In genomic region chrX:135520553-135521404, GRCh38 we compare ENCODE assay signal across 8 cellular contexts. TPM values are rescaled to one million over a fixed set of nuclear protein-coding genes. Genes with fewer than 3 reads are reported as not detected.
A peak's percentile ranks its signal among the peaks of the same experiment; 100 is the strongest.
DNase-seq lines count a peak whose midpoint lies in the region; ATAC-seq and TF ChIP-seq lines count a peak whose summit lies in the region.

A gene with protein sequence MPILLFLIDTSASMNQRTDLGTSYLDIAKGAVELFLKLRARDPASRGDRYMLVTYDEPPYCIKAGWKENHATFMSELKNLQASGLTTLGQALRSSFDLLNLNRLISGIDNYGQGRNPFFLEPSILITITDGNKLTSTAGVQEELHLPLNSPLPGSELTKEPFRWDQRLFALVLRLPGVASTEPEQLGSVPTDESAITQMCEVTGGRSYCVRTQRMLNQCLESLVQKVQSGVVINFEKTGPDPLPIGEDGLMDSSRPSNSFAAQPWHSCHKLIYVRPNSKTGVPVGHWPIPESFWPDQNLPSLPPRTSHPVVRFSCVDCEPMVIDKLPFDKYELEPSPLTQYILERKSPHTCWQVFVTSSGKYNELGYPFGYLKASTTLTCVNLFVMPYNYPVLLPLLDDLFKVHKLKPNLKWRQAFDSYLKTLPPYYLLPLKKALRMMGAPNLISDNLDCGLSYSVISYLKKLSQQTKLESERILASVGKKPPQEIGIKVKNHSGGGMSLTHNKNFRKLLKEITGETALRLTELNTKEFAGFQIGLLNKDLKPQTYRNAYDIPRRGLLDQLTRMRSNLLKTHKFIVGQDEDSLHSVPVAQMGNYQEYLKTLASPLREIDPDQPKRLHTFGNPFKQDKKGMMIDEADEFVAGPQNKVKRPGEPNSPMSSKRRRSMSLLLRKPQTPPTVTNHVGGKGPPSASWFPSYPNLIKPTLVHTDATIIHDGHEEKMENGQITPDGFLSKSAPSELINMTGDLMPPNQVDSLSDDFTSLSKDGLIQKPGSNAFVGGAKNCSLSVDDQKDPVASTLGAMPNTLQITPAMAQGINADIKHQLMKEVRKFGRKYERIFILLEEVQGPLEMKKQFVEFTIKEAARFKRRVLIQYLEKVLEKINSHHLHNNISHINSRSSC (plus strand): TSS chrX:135520660. CDS start chrX:135520993, 333 bp downstream.

- H3K4me1 Mint-ChIP-seq in dendritic cell treated with granulocyte-macrophage colony-stimulating factor and Interleukin-4, amounts not matched to agents 40 ng/mL and 50 ng/mL, for 4 days (ENCODE audit: low read depth): peaks cover 9% of the 10 kb centered on the region

- ATAC-seq in GM18873 (IDR thresholded peaks at IDR 0.05; ENCODE audit: low FRiP score, unreplicated experiment): peak; percentile 87
- peak; percentile 82 for ATAC-seq in HG03135 (IDR thresholded peaks at IDR 0.05; ENCODE audit: unreplicated experiment)

- 4% methylated on average over 49 of the region's 50 CpGs for WGBS in liver

- no peaks in the 10 kb centered on the region for H3K27me3 Mint-ChIP-seq in dendritic cell treated with granulocyte-macrophage colony-stimulating factor and Interleukin-4, amounts not matched to agents 40 ng/mL and 50 ng/mL, for 4 days

- peak; percentile 77 for DNase-seq in AG08395 (ENCODE audit: low spot score)
- DNase-seq in NCI-H524 treated with DMSO at 0.1 percent for 48 hours (lab: John Stamatoyannopoulos, UW): peak; percentile 54
- peak; percentile 76 to 79 for DNase-seq in activated CD4-positive, alpha-beta T cell treated with anti-CD3 and anti-CD28 coated beads, Interleukin-2, amount 50 U/mL, for 4 hours
- DNase-seq in stimulated activated CD4-positive, alpha-beta T cell treated with anti-CD3 and anti-CD28 coated beads, Interleukin-4, amount 100 ng/mL, for 24 hours: peak; percentile 83

- H3K9me3 ChIP-seq in liver (ENCODE audit: control insufficient read depth in 4 of 4, low read length in 3 of 4): no peaks in the 10 kb centered on the region

- TF ChIP-seq CTCF in liver (IDR thresholded peaks at IDR 0.05; ENCODE audit: low read depth, low read length, missing input control): no peak

- peak within 1 kb of the TSS; percentile 76 to 82 for H3K27ac ChIP-seq in liver (ENCODE audit: low read depth in 1 of 2, low read length in 2 of 2)

- TF ChIP-seq RAD21 in liver (IDR thresholded peaks at IDR 0.05): no peak

- peak within 1 kb of the TSS in 2 of 3 donors; percentile 33 to 50 for H3K4me3 ChIP-seq in liver (ENCODE audit: low read depth in 1 of 3, low read length in 3 of 3)

- peaks cover 0 to 3% (median 0%) of the 10 kb centered on the region in 4 donors for H3K4me1 ChIP-seq in liver (ENCODE audit: control insufficient read depth in 4 of 4, insufficient read depth in 4 of 4, low read length in 3 of 4)

- H3K27ac Mint-ChIP-seq in dendritic cell treated with granulocyte-macrophage colony-stimulating factor and Interleukin-4, amounts not matched to agents 40 ng/mL and 50 ng/mL, for 4 days: peak within 1 kb of the TSS; percentile 99

- peaks cover 0 to 3% (median 0%) of the 10 kb centered on the region in 4 donors for H3K27me3 ChIP-seq in liver (ENCODE audit: control insufficient read depth in 4 of 4, insufficient read depth in 4 of 4, low read length in 3 of 4)

- H3K9ac ChIP-seq in liver (ENCODE audit: low read depth in 1 of 2, low read length in 2 of 2): peak within 1 kb of the TSS in 1 of 2 donors; percentile 36

- H3K36me3 Mint-ChIP-seq in dendritic cell treated with granulocyte-macrophage colony-stimulating factor and Interleukin-4, amounts not matched to agents 40 ng/mL and 50 ng/mL, for 4 days (ENCODE audit: low read depth): peaks cover 9% of the 10 kb centered on the region

- intact Hi-C loops in dendritic cell treated with granulocyte-macrophage colony-stimulating factor and Interleukin-4, amounts not matched to agents 40 ng/mL and 50 ng/mL, for 4 days (cut with micrococcal nuclease): no loop called here

- no peaks in the 10 kb centered on the region for H3K36me3 ChIP-seq in liver (ENCODE audit: control insufficient read depth in 4 of 4, insufficient read depth in 3 of 4, low read depth in 1 of 4, low read length in 3 of 4)

- peak within 1 kb of the TSS; percentile 93 for H3K4me3 Mint-ChIP-seq in dendritic cell treated with granulocyte-macrophage colony-stimulating factor and Interleukin-4, amounts not matched to agents 40 ng/mL and 50 ng/mL, for 4 days

- no peaks in the 10 kb centered on the region for H3K9me3 Mint-ChIP-seq in dendritic cell treated with granulocyte-macrophage colony-stimulating factor and Interleukin-4, amounts not matched to agents 40 ng/mL and 50 ng/mL, for 4 days

TF ChIP-seq in liver, 16 proteins besides CTCF, POLR2A, EP300 and RAD21:
- TF ChIP-seq TAF1 (conservative IDR thresholded peaks at IDR 0.05) (peak; percentile 79), MAX (IDR thresholded peaks at IDR 0.05) (no peak), HNF4G (IDR thresholded peaks at IDR 0.05) (no peak)

RNA-seq across cellular contexts. Expression of the gene that starts here (rescaled TPM):
- total RNA-seq in liver: 1 to 10 TPM; 1.9 to 8.2 TPM
- under 1 TPM; 0.49 to 0.50 TPM for polyA plus RNA-seq in liver

Comparison
In these comparisons a context has a peak if more than half of its experiments do, and no peak if none do; other contexts are left out.
1. Peak in every context shown above with its lines: DNase-seq, ATAC-seq, H3K4me3 ChIP-seq and H3K27ac ChIP-seq.